25 cellular contexts compared by ENCODE assay signal in the genomic region with DNA sequence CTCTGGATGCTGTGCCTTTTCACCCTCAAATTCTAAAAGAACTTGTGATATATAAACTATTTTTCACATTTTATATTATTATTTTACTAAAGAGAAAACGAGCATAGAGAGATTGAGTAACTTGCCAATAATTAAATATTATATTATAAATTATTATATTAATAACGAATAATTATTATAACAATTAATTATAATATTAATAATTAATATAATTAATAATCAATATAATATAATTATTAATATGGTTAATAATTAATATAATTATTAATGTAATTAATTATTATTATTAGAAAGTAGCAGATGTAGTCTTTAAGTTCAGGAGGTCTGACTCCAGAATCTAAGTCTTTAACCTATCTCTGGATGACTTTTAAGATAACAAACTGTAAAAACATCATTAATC. TPM values are rescaled to one million over a fixed set of nuclear protein-coding genes. Genes with fewer than 3 reads are reported as not detected.
DNase-seq lines count a peak whose midpoint lies in the region; ATAC-seq, FAIRE-seq and TF ChIP-seq lines count a peak whose summit lies in the region.
"Had no signal": no experiment of that assay in that cellular context is flagged by ENCODE, and none has a peak within 500 bp of the region (broad histone marks: within the 10 kb centered on the region; RNA-seq: fewer than 3 reads in every experiment).

No MANE protein-coding gene starts in this region.

- no peak for DNase-seq in RCC 7860 (ENCODE audit: low spot score)
- DNase-seq in pancreas = no peak
- no peak for DNase-seq in midbrain (lab: John Stamatoyannopoulos, UW)
- DNase-seq in body of pancreas = no peak
- DNase-seq in neural progenitor cell (ENCODE audit: low spot score) = no peak
- no peak for DNase-seq in H54 (ENCODE audit: insufficient read length, low spot score)
- DNase-seq: CD4-positive, alpha-beta memory T cell; COR-L47; DMS 273 treated with DMSO at 0.1 percent for 48 hours; DMS53; DND-41; EL; GOT3; H9 had no signal

- no peak overlapping the region for H3K9ac ChIP-seq in neural progenitor cell
- H3K9ac ChIP-seq: BLaER1 had no signal

- FAIRE-seq in A204.1 (lab: Jason Lieb, UNC) (peak; percentile 98), RCC 7860 (lab: Jason Lieb, UNC) (peak; percentile 89), colon (lab: Jason Lieb, UNC) (peak; percentile 97), pancreas (lab: Jason Lieb, UNC) (peak; percentile 98), H54 (lab: Jason Lieb, UNC) (no peak)
- FAIRE-seq: GM12891, GM18507 had no signal

- no peak for TF ChIP-seq POLR2A in body of pancreas (IDR thresholded peaks at IDR 0.05)
- no peak for TF ChIP-seq POLR2A in H54 (IDR thresholded peaks at IDR 0.05; ENCODE audit: low read depth, low read length)

- 35 to 48% methylated on average over 2 of the region's 2 CpGs for WGBS in pancreas, 2 donors
- WGBS in body of pancreas, 2 donors = 35 to 40% methylated on average over 2 of the region's 2 CpGs

- H3K27ac ChIP-seq in pancreas (no peak overlapping the region), body of pancreas (no peak overlapping the region), neural progenitor cell (no peak overlapping the region)
- H3K27ac ChIP-seq: 22Rv1, BLaER1 had no signal

- TF ChIP-seq CTCF in pancreas (IDR thresholded peaks at IDR 0.05) = no peak
- TF ChIP-seq CTCF in body of pancreas (IDR thresholded peaks at IDR 0.05) = no peak
- TF ChIP-seq CTCF in neural progenitor cell (IDR thresholded peaks at IDR 0.05) = no peak

- H3K79me2 ChIP-seq in neural progenitor cell (ENCODE audit: low read depth) = no peaks in the 10 kb centered on the region

- peaks cover 6% of the 10 kb centered on the region for H3F3A ChIP-seq in neural progenitor cell (ENCODE audit: low read depth)

- H3K4me1 Mint-ChIP-seq in neural progenitor cell = no peaks in the 10 kb centered on the region
- H3K4me1 Mint-ChIP-seq: CD14-positive monocyte, H9 had no signal

- no peak overlapping the region for H2AFZ ChIP-seq in neural progenitor cell (replicated peaks)

- no peaks in the 10 kb centered on the region for H3K9me3 Mint-ChIP-seq in neural progenitor cell
- H3K9me3 Mint-ChIP-seq: CD14-positive monocyte, H9 had no signal

- intact Hi-C loops in pancreas (cut with DNase I) = no loop called here
- intact Hi-C loops in body of pancreas (cut with DNase I) = no loop called here

- no peaks in the 10 kb centered on the region for H3K27me3 Mint-ChIP-seq in neural progenitor cell (ENCODE audit: insufficient read depth, low read depth)

- no peaks in the 10 kb centered on the region for H3K36me3 Mint-ChIP-seq in neural progenitor cell
- H3K36me3 Mint-ChIP-seq: CD14-positive monocyte; CD4-positive, alpha-beta memory T cell had no signal

- no peaks in the 10 kb centered on the region for H3K4me1 ChIP-seq in pancreas
- no peaks in the 10 kb centered on the region for H3K4me1 ChIP-seq in body of pancreas
- H3K4me1 ChIP-seq in neural progenitor cell = no peaks in the 10 kb centered on the region
- H3K4me1 ChIP-seq: BLaER1 had no signal

- H3K4me3 ChIP-seq in pancreas = no peak overlapping the region
- no peak overlapping the region for H3K4me3 ChIP-seq in body of pancreas
- no peak overlapping the region for H3K4me3 ChIP-seq in neural progenitor cell
- H3K4me3 ChIP-seq: BLaER1 had no signal

- no peak overlapping the region for H3K27ac Mint-ChIP-seq in neural progenitor cell
- H3K27ac Mint-ChIP-seq: CD14-positive monocyte; CD4-positive, alpha-beta memory T cell; H9 had no signal

- H3K36me3 ChIP-seq in pancreas (no peaks in the 10 kb centered on the region), body of pancreas (replicated peaks in 1 of 2; ENCODE audit: insufficient read depth in 1 of 2, low read depth in 2 of 2) (no peaks in the 10 kb centered on the region), neural progenitor cell (no peaks in the 10 kb centered on the region)
- H3K36me3 ChIP-seq: BLaER1 had no signal

- no peaks in the 10 kb centered on the region for H3K9me3 ChIP-seq in pancreas
- no peaks in the 10 kb centered on the region for H3K9me3 ChIP-seq in body of pancreas
- H3K9me3 ChIP-seq in neural progenitor cell (ENCODE audit: low read depth) = no peaks in the 10 kb centered on the region
- H3K9me3 ChIP-seq: BLaER1 had no signal

- no peak overlapping the region for H3K4me2 ChIP-seq in neural progenitor cell
- H3K4me2 ChIP-seq: BLaER1 had no signal

- no peak for ATAC-seq in pancreas
- no peak for ATAC-seq in body of pancreas

- H3K4me3 Mint-ChIP-seq in neural progenitor cell = no peak overlapping the region
- H3K4me3 Mint-ChIP-seq: CD14-positive monocyte; CD4-positive, alpha-beta memory T cell; H9 had no signal

- no peaks in the 10 kb centered on the region for H4K20me1 ChIP-seq in neural progenitor cell (ENCODE audit: low read depth)
- H4K20me1 ChIP-seq: BLaER1 had no signal

- no peaks in the 10 kb centered on the region for H3K27me3 ChIP-seq in pancreas
- no peaks in the 10 kb centered on the region for H3K27me3 ChIP-seq in body of pancreas
- H3K27me3 ChIP-seq in neural progenitor cell = no peaks in the 10 kb centered on the region
- H3K27me3 ChIP-seq: BLaER1 had no signal

RNA-seq across cellular contexts. Expression of a gene that starts 20.1 kb away (rescaled TPM):
- total RNA-seq in pancreas (not detected), body of pancreas (not detected), neural progenitor cell (ENCODE audit: low replicate concordance) (not detected in 2 replicates)
- not detected for polyA plus RNA-seq in pancreas
- total RNA-seq: A673; CD4-positive, alpha-beta memory T cell; G401; H9; HT-29 had no signal
- polyA plus RNA-seq: AG04450; CD14-positive monocyte; CD4-positive, alpha-beta memory T cell had no signal
